1 cellular context compared by ENCODE assay signal in genomic region chr10:129033790-129034272, GRCh38.
TF ChIP-seq lines count a peak whose summit lies in the region.

No MANE protein-coding gene starts in this region.

TF ChIP-seq in GM23338, 12 proteins besides CTCF, POLR2A, EP300 and RAD21 (continued from another document):
- no peak for TF ChIP-seq ZNF462 (CRISPR knock-in tag; IDR thresholded peaks at IDR 0.05)
- no peak for TF ChIP-seq NANOG (IDR thresholded peaks at IDR 0.05; ENCODE audit: borderline replicate concordance)
- TF ChIP-seq EZH2phosphoT487 (IDR thresholded peaks at IDR 0.05; ENCODE audit: unreplicated experiment) = no peak
- TF ChIP-seq REST (IDR thresholded peaks at IDR 0.05; ENCODE audit: unreplicated experiment) = no peak
- no peak for TF ChIP-seq JUNB (IDR thresholded peaks at IDR 0.05; ENCODE audit: unreplicated experiment)
- no peak for TF ChIP-seq ZNF114 (CRISPR knock-in tag; IDR thresholded peaks at IDR 0.05)
- TF ChIP-seq STAT1 (IDR thresholded peaks at IDR 0.05; ENCODE audit: unreplicated experiment) = no peak
- no peak for TF ChIP-seq CREB1 (CRISPR knock-in tag; IDR thresholded peaks at IDR 0.05; ENCODE audit: low read depth)
- TF ChIP-seq ZNF331 (CRISPR knock-in tag; IDR thresholded peaks at IDR 0.05; ENCODE audit: low read depth) = no peak
- TF ChIP-seq POLR2AphosphoS5 (IDR thresholded peaks at IDR 0.05; ENCODE audit: low read depth) = no peak
TF ChIP-seq in GM23338: peak in this region for 0.
